8 cellular contexts compared by ENCODE assay signal in genomic region chr5:172284275-172284971, GRCh38. TPM values are rescaled to one million over a fixed set of nuclear protein-coding genes. Genes with fewer than 3 reads are reported as not detected.
DNase-seq lines count a peak whose midpoint lies in the region; ATAC-seq and TF ChIP-seq lines count a peak whose summit lies in the region.

No MANE protein-coding gene starts in this region.

- no peak for TF ChIP-seq CTCF in WI38 (IDR thresholded peaks at IDR 0.05; ENCODE audit: low read depth, low read length)
- no peak for TF ChIP-seq CTCF in fibroblast of lung (conservative IDR thresholded peaks at IDR 0.05 in 1 of 2, IDR thresholded peaks at IDR 0.05 in 1 of 2; ENCODE audit: low read depth in 1 of 2, low read length in 2 of 2)
- TF ChIP-seq CTCF in neural crest cell (conservative IDR thresholded peaks at IDR 0.05): no peak

- H3K9ac ChIP-seq in fibroblast of lung (ENCODE audit: insufficient read depth, low read length): peak overlapping the region; percentile 62

- H3K9me3 Mint-ChIP-seq in neural crest cell: no peaks in the 10 kb centered on the region

- peaks cover 43% of the 10 kb centered on the region for H3K4me1 Mint-ChIP-seq in neural crest cell

- H3K36me3 ChIP-seq in fibroblast of lung (ENCODE audit: control insufficient read depth, insufficient read depth, low read length): no peaks in the 10 kb centered on the region

- H4K20me1 ChIP-seq in fibroblast of lung (ENCODE audit: control insufficient read depth, extremely low read depth, insufficient read depth, low read length): no peaks in the 10 kb centered on the region

- peak; percentile 3 for ATAC-seq in GM21447 (IDR thresholded peaks at IDR 0.05; ENCODE audit: unreplicated experiment)
- ATAC-seq in HG02884 (IDR thresholded peaks at IDR 0.05; ENCODE audit: unreplicated experiment): no peak

- H2AFZ ChIP-seq in fibroblast of lung (ENCODE audit: low read length): peak overlapping the region; percentile 86

- peaks cover 3% of the 10 kb centered on the region for H3K4me1 ChIP-seq in fibroblast of lung (ENCODE audit: control insufficient read depth, extremely low read depth, insufficient read depth, low read length)

- peak overlapping the region; percentile 81 for H3K4me2 ChIP-seq in fibroblast of lung (ENCODE audit: extremely low read depth, insufficient read depth, low read length)

- peak; percentile 43 for DNase-seq in 8988T
- peak in 1 of 2 donors; percentile 34 for DNase-seq in fibroblast of lung (ENCODE audit: low read depth in 2 of 2)
- no peak for DNase-seq in neural crest cell (ENCODE audit: low read depth, low spot score)
- no peak for DNase-seq in DMS114 treated with DMSO at 0.1 percent for 48 hours (lab: John Stamatoyannopoulos, UW; ENCODE audit: unreplicated experiment)
- no peak for DNase-seq in NCI-H526 (lab: John Stamatoyannopoulos, UW)

- peak overlapping the region; percentile 90 for H3K27ac ChIP-seq in fibroblast of lung (ENCODE audit: insufficient read depth, low read length)

- no peaks in the 10 kb centered on the region for H3K36me3 Mint-ChIP-seq in neural crest cell (ENCODE audit: low read depth)

- peak overlapping the region; percentile 74 for H3K4me3 ChIP-seq in WI38 (ENCODE audit: low read depth, low read length)
- H3K4me3 ChIP-seq in fibroblast of lung (replicated peaks in 1 of 4; ENCODE audit: control extremely low read depth in 1 of 4, insufficient read depth in 1 of 4, low read depth in 3 of 4, low read length in 4 of 4): peak overlapping the region; percentile 52 to 76 (median 68)

- peak overlapping the region; percentile 99 for H3K27ac Mint-ChIP-seq in neural crest cell (ENCODE audit: unreplicated experiment)

- H3K27me3 ChIP-seq in fibroblast of lung (ENCODE audit: control insufficient read depth, insufficient read depth, low read length): no peaks in the 10 kb centered on the region

- no peaks in the 10 kb centered on the region for H3K27me3 Mint-ChIP-seq in neural crest cell (ENCODE audit: low read depth)

- no peaks in the 10 kb centered on the region for H3K9me3 ChIP-seq in fibroblast of lung (ENCODE audit: control insufficient read depth, insufficient read depth, low read depth, low read length)

- peaks cover 37% of the 10 kb centered on the region for H3K79me2 ChIP-seq in fibroblast of lung (ENCODE audit: control insufficient read depth, insufficient read depth, low read length)

- H3K4me3 Mint-ChIP-seq in neural crest cell: peak overlapping the region; percentile 98

RNA-seq across cellular contexts. Expression of gene UBTD2, which starts 0.9 kb away (rescaled TPM):
- 24.9 and 26.7 TPM in 2 replicates for total RNA-seq in fibroblast of lung
- 22.6 and 29.8 TPM in 2 replicates for polyA plus RNA-seq in fibroblast of lung
- 16.8 and 21.0 TPM in 2 replicates for polyA plus RNA-seq in fibroblast of lung (2012)
- 3.3 and 3.5 TPM in 2 replicates for polyA minus RNA-seq in fibroblast of lung (ENCODE audit: low replicate concordance)
- total RNA-seq in neural crest cell: 73.3 and 74.0 TPM in 2 replicates
